In genomic region chr14:43356382-43356781, GRCh38 we compare ENCODE assay signal across 29 cellular contexts.
"Had no signal": no experiment of that assay in that cellular context is flagged by ENCODE, and none has a peak within 500 bp of the region (broad histone marks: within the 10 kb centered on the region; RNA-seq: fewer than 3 reads in every experiment).

No MANE protein-coding gene starts in this region.

- H3K27me3 ChIP-seq: neutrophil, ovary, right lobe of liver, sigmoid colon, suprapubic skin, testis, tibial artery, transverse colon, upper lobe of right lung, uterus had no signal

- H3K4me3 Mint-ChIP-seq: naive B cell; naive thymus-derived CD8-positive, alpha-beta T cell; natural killer cell treated with Interleukin-12 subunit alpha and Interleukin-12 subunit beta and Interleukin-15 and Interleukin-18, amount 100 ng/mL, for 72 hours; nephron progenitor cell; neural crest cell; stimulated activated memory B cell treated with anti-CD40 and anti-IgM and Interleukin-4, amounts not matched to agents 10 μg/mL and 1 μg/mL and 100 μg/mL, for 72 hours; stimulated activated naive CD8-positive, alpha-beta T cell treated with anti-CD3 and anti-CD28 coated beads, Interleukin-15, amount 100 ng/mL, for 72 hours; type B pancreatic cell had no signal

- H3K9me3 ChIP-seq: neutrophil, ovary, psoas muscle, right lobe of liver, sigmoid colon, suprapubic skin, testis, tibial artery, transverse colon, upper lobe of right lung, uterus had no signal

- H3K4me1 Mint-ChIP-seq: naive B cell; nephron progenitor cell; neural crest cell; stimulated activated memory B cell treated with anti-CD40 and anti-IgM and Interleukin-4, amounts not matched to agents 10 μg/mL and 1 μg/mL and 100 μg/mL, for 72 hours; stimulated activated naive CD8-positive, alpha-beta T cell treated with anti-CD3 and anti-CD28 coated beads, Interleukin-15, amount 100 ng/mL, for 72 hours had no signal

- H3K4me3 ChIP-seq: ovary, psoas muscle, right lobe of liver, sigmoid colon, suprapubic skin, testis, tibial artery, transverse colon, upper lobe of right lung, uterus had no signal

- H3K27me3 Mint-ChIP-seq: naive B cell; naive thymus-derived CD8-positive, alpha-beta T cell; natural killer cell treated with Interleukin-12 subunit alpha and Interleukin-12 subunit beta and Interleukin-15 and Interleukin-18, amount 100 ng/mL, for 72 hours; stimulated activated memory B cell treated with anti-CD40 and anti-IgM and Interleukin-4, amounts not matched to agents 10 μg/mL and 1 μg/mL and 100 μg/mL, for 72 hours; stimulated activated naive CD8-positive, alpha-beta T cell treated with anti-CD3 and anti-CD28 coated beads, Interleukin-15, amount 100 ng/mL, for 72 hours; type B pancreatic cell had no signal

- H3K36me3 ChIP-seq: neutrophil, ovary, right lobe of liver, sigmoid colon, suprapubic skin, tibial artery, transverse colon, upper lobe of right lung, uterus had no signal

- ATAC-seq: naive thymus-derived CD8-positive, alpha-beta T cell; natural killer cell treated with Interleukin-12 subunit alpha and Interleukin-12 subunit beta and Interleukin-15 and Interleukin-18, amount 100 ng/mL, for 72 hours; psoas muscle; right cardiac atrium; stimulated activated memory B cell treated with anti-CD40 and anti-IgM and Interleukin-4, amounts not matched to agents 10 μg/mL and 1 μg/mL and 100 μg/mL, for 72 hours; stimulated activated naive CD8-positive, alpha-beta T cell treated with anti-CD3 and anti-CD28 coated beads, Interleukin-15, amount 100 ng/mL, for 72 hours; stimulated activated naive CD8-positive, alpha-beta T cell treated with anti-CD3 and anti-CD28 coated beads, Interleukin-15, Interleukin-2, amounts not matched to agents 100 U/mL and 50 U/mL, for 24 hours; upper lobe of right lung had no signal

- H3K27ac Mint-ChIP-seq: naive B cell; naive thymus-derived CD8-positive, alpha-beta T cell; natural killer cell treated with Interleukin-12 subunit alpha and Interleukin-12 subunit beta and Interleukin-15 and Interleukin-18, amount 100 ng/mL, for 72 hours; nephron progenitor cell; stimulated activated memory B cell treated with anti-CD40 and anti-IgM and Interleukin-4, amounts not matched to agents 10 μg/mL and 1 μg/mL and 100 μg/mL, for 72 hours; stimulated activated naive CD8-positive, alpha-beta T cell treated with anti-CD3 and anti-CD28 coated beads, Interleukin-15, amount 100 ng/mL, for 72 hours; type B pancreatic cell had no signal

- H3K27ac ChIP-seq: neutrophil, ovary, psoas muscle, right lobe of liver, sigmoid colon, suprapubic skin, testis, tibial artery, transverse colon, upper lobe of right lung, uterus had no signal

- FAIRE-seq: small intestine had no signal

- H3K4me1 ChIP-seq: psoas muscle, right lobe of liver, sigmoid colon, suprapubic skin, testis, tibial artery, transverse colon, upper lobe of right lung, uterus had no signal

- H3K9me3 Mint-ChIP-seq: nephron progenitor cell; neural crest cell; stimulated activated memory B cell treated with anti-CD40 and anti-IgM and Interleukin-4, amounts not matched to agents 10 μg/mL and 1 μg/mL and 100 μg/mL, for 72 hours; stimulated activated naive CD8-positive, alpha-beta T cell treated with anti-CD3 and anti-CD28 coated beads, Interleukin-15, amount 100 ng/mL, for 72 hours; type B pancreatic cell had no signal

- DNase-seq: naive B cell; naive thymus-derived CD8-positive, alpha-beta T cell; nephron progenitor cell; nucleus accumbens; ovary; psoas muscle; right cardiac atrium; right lobe of liver; sigmoid colon; small intestine; stimulated activated CD4-positive, alpha-beta T cell treated with anti-CD3 and anti-CD28 coated beads, Interleukin-1b, Interleukin-23, amount 100 ng/mL, for 48 hours; stimulated activated CD4-positive, alpha-beta T cell treated with anti-CD3 and anti-CD28 coated beads, Interleukin-4, amount 100 ng/mL, for 1 hour; stimulated activated CD4-positive, alpha-beta T cell treated with anti-CD3 and anti-CD28 coated beads, Interleukin-4, amount 100 ng/mL, for 4 hours; stimulated activated CD8-positive, alpha-beta memory T cell treated with anti-CD3 and anti-CD28 coated beads, Interleukin-4, amount 100 ng/mL, for 48 hours; stimulated activated naive CD4-positive, alpha-beta T cell; stimulated activated naive CD8-positive, alpha-beta T cell treated with anti-CD3 and anti-CD28 coated beads, Interleukin-15, amount 100 ng/mL, for 72 hours; stimulated activated naive CD8-positive, alpha-beta T cell treated with anti-CD3 and anti-CD28 coated beads, Interleukin-15, Interleukin-2, amounts not matched to agents 100 U/mL and 50 U/mL, for 24 hours; substantia nigra; testis; tibial artery; transverse colon; upper lobe of right lung; uterus had no signal

- H3K36me3 Mint-ChIP-seq: naive B cell; naive thymus-derived CD8-positive, alpha-beta T cell; natural killer cell treated with Interleukin-12 subunit alpha and Interleukin-12 subunit beta and Interleukin-15 and Interleukin-18, amount 100 ng/mL, for 72 hours; stimulated activated memory B cell treated with anti-CD40 and anti-IgM and Interleukin-4, amounts not matched to agents 10 μg/mL and 1 μg/mL and 100 μg/mL, for 72 hours; type B pancreatic cell had no signal
